12 cellular contexts compared by ENCODE assay signal in genomic region chr6:17485181-17485580, GRCh38.
DNase-seq lines count a peak whose midpoint lies in the region; ATAC-seq and TF ChIP-seq lines count a peak whose summit lies in the region.
"Had no signal": no experiment of that assay in that cellular context is flagged by ENCODE, and none has a peak within 500 bp of the region (broad histone marks: within the 10 kb centered on the region; RNA-seq: fewer than 3 reads in every experiment).

No MANE protein-coding gene starts in this region.

- H3K27me3 Mint-ChIP-seq in nephron (ENCODE audit: low read depth) = peaks cover 11% of the 10 kb centered on the region

- peaks cover 52% of the 10 kb centered on the region for H3K4me1 Mint-ChIP-seq in nephron
- H3K4me1 Mint-ChIP-seq: CD4-positive, CD25-positive, alpha-beta regulatory T cell had no signal

- POLR2A ChIA-PET in HEK293 (lab: Yijun Ruan, JAX) = no interaction called here

- H3K9me3 ChIP-seq in HEK293 (ENCODE audit: control insufficient read depth, insufficient read depth, low read depth, low read length) = no peaks in the 10 kb centered on the region
- H3K9me3 ChIP-seq: HAP-1 had no signal

- CTCF ChIA-PET in HEK293 (lab: Yijun Ruan, JAX) = interaction anchor here (0.6 to 2.1 kb wide), 2 partner anchors 20 to 51 kb away, joined by 3 to 9 read pairs; no protein-coding TSS in a partner anchor

- H3K36me3 ChIP-seq in HEK293 (ENCODE audit: control insufficient read depth in 2 of 2, insufficient read depth in 1 of 2, low read length in 2 of 2) = no peaks in the 10 kb centered on the region
- H3K36me3 ChIP-seq: HAP-1 had no signal

- H3K9me3 Mint-ChIP-seq in nephron = no peaks in the 10 kb centered on the region
- H3K9me3 Mint-ChIP-seq: CD4-positive, CD25-positive, alpha-beta regulatory T cell had no signal

- H3K27ac Mint-ChIP-seq in nephron = peak overlapping the region in 2 of 3 experiments; percentile 12 to 49
- H3K27ac Mint-ChIP-seq: CD4-positive, CD25-positive, alpha-beta regulatory T cell had no signal

- TF ChIP-seq CTCF in HEK293 (tag by site-specific recombination; IDR thresholded peaks at IDR 0.05) (no peak), nephron (IDR thresholded peaks at IDR 0.05; ENCODE audit: unreplicated experiment in 3 of 3) (no peak)

- H3K4me1 ChIP-seq in HEK293 (ENCODE audit: control insufficient read depth, insufficient read depth, low read length) = peaks cover 11% of the 10 kb centered on the region; the same call in 1 of the 2 replicates

- DNase-seq in DMS 273 (lab: John Stamatoyannopoulos, UW; ENCODE audit: unreplicated experiment) = peak; percentile 94
- DNase-seq in NCI-H524 (lab: John Stamatoyannopoulos, UW) = peak; percentile 76 to 93
- no peak for DNase-seq in hypothalamus (lab: John Stamatoyannopoulos, UW)
- DNase-seq in NCI-H748 (lab: John Stamatoyannopoulos, UW; ENCODE audit: unreplicated experiment) = no peak
- DNase-seq: CD4-positive, CD25-positive, alpha-beta regulatory T cell; NCI-H1436; NCI-H82 had no signal

- H3K27ac ChIP-seq in HEK293 (ENCODE audit: extremely low read depth, low read depth, low read length) = no peak overlapping the region
- H3K27ac ChIP-seq: SK-N-MC had no signal

- ATAC-seq in HG03045 (IDR thresholded peaks at IDR 0.05; ENCODE audit: unreplicated experiment) = no peak

- H3K4me3 Mint-ChIP-seq in nephron = no peak overlapping the region
- H3K4me3 Mint-ChIP-seq: CD4-positive, CD25-positive, alpha-beta regulatory T cell had no signal

- H3K4me3 ChIP-seq in HEK293 (ENCODE audit: low read depth, low read length) = no peak overlapping the region
- H3K4me3 ChIP-seq: HAP-1, SK-N-MC had no signal

- no peaks in the 10 kb centered on the region for H3K36me3 Mint-ChIP-seq in nephron (ENCODE audit: low read depth)
- H3K36me3 Mint-ChIP-seq: CD4-positive, CD25-positive, alpha-beta regulatory T cell had no signal

TF ChIP-seq in HEK293, 187 proteins besides CTCF, POLR2A, EP300 and RAD21:
- TF ChIP-seq ZFHX2 (tag by site-specific recombination; conservative IDR thresholded peaks at IDR 0.05) = peak; percentile 53
- TF ChIP-seq PRDM6 (tag by site-specific recombination; IDR thresholded peaks at IDR 0.05) = peak; percentile 65
- no peak for TF ChIP-seq SCRT1 (tag by site-specific recombination; IDR thresholded peaks at IDR 0.05; ENCODE audit: borderline replicate concordance)
- TF ChIP-seq ZNF404 (tag by site-specific recombination; IDR thresholded peaks at IDR 0.05) = no peak
TF ChIP-seq in HEK293: peak in this region for 2.

Comparison
In these comparisons a context has a peak if more than half of its experiments do, and no peak if none do; other contexts are left out.
1. DNase-seq: peak in DMS 273 (single experiment) and NCI-H524 (2 of 2); none in hypothalamus (0 of 51) and NCI-H748 (single experiment).